ENCODE assay signal across 17 cellular contexts in genomic region chr6:143772662-143773061, GRCh38.
DNase-seq lines count a peak whose midpoint lies in the region; ATAC-seq and TF ChIP-seq lines count a peak whose summit lies in the region.
"Had no signal": no experiment of that assay in that cellular context is flagged by ENCODE, and none has a peak within 500 bp of the region (broad histone marks: within the 10 kb centered on the region; RNA-seq: fewer than 3 reads in every experiment).

No MANE protein-coding gene starts in this region.

- H3K4me3 Mint-ChIP-seq in brain: no peak overlapping the region
- H3K4me3 Mint-ChIP-seq: activated B cell treated with CpG ODN at 0.5 μM for 24 hours; activated naive CD8-positive, alpha-beta T cell; central memory CD8-positive, alpha-beta T cell had no signal

- ATAC-seq in right cardiac atrium (no peak), left ventricle myocardium superior (no peak), HG02885 (IDR thresholded peaks at IDR 0.05; ENCODE audit: poor library complexity, unreplicated experiment) (no peak), HG03097 (IDR thresholded peaks at IDR 0.05; ENCODE audit: low FRiP score, unreplicated experiment) (no peak)

- H3K27me3 Mint-ChIP-seq in brain: no peaks in the 10 kb centered on the region
- H3K27me3 Mint-ChIP-seq: activated B cell treated with CpG ODN at 0.5 μM for 24 hours; activated naive CD8-positive, alpha-beta T cell; central memory CD8-positive, alpha-beta T cell had no signal

- H3K4me1 ChIP-seq in right cardiac atrium (ENCODE audit: control insufficient read depth, insufficient read depth, low read length): peaks cover 7% of the 10 kb centered on the region
- H3K4me1 ChIP-seq in muscle layer of duodenum (ENCODE audit: control insufficient read depth in 1 of 2, insufficient read depth in 2 of 2, low read length in 2 of 2): peaks cover 7 to 29% of the 10 kb centered on the region in 2 donors

- H3K36me3 Mint-ChIP-seq in brain: peaks cover 14% of the 10 kb centered on the region

- H3K27ac ChIP-seq in right cardiac atrium (ENCODE audit: low read length) (peak overlapping the region; percentile 64), muscle layer of duodenum (ENCODE audit: low read length) (peak overlapping the region; percentile 74)

- WGBS in right cardiac atrium: 58% methylated on average over 6 of the region's 6 CpGs

- peaks cover 4 to 13% of the 10 kb centered on the region in 2 donors for H3K36me3 ChIP-seq in muscle layer of duodenum (ENCODE audit: control insufficient read depth in 1 of 2, insufficient read depth in 2 of 2, low read length in 2 of 2)

- H3K27ac Mint-ChIP-seq in brain: peak overlapping the region in 3 of 5 experiments; percentile 14 to 58 (median 50)
- H3K27ac Mint-ChIP-seq: activated B cell treated with CpG ODN at 0.5 μM for 24 hours; activated naive CD8-positive, alpha-beta T cell had no signal

- H3K9me3 ChIP-seq in right cardiac atrium (ENCODE audit: control insufficient read depth, low read length): no peaks in the 10 kb centered on the region
- H3K9me3 ChIP-seq in muscle layer of duodenum (ENCODE audit: control insufficient read depth in 1 of 2, low read length in 2 of 2): no peaks in the 10 kb centered on the region
- H3K9me3 ChIP-seq: tibial artery had no signal

- H3K4me3 ChIP-seq in right cardiac atrium (ENCODE audit: low read length): no peak overlapping the region
- no peak overlapping the region for H3K4me3 ChIP-seq in muscle layer of duodenum (ENCODE audit: low read depth in 1 of 2, low read length in 2 of 2)
- H3K4me3 ChIP-seq: tibial artery had no signal

- TF ChIP-seq CTCF in brain (conservative IDR thresholded peaks at IDR 0.05) (no peak), GM20000 (IDR thresholded peaks at IDR 0.05; ENCODE audit: extremely low read depth, missing control alignments) (no peak)

- intact Hi-C loops in right cardiac atrium (cut with DNase I) (no loop called here), left ventricle myocardium superior (cut with micrococcal nuclease) (no loop called here)

- DNase-seq in right cardiac atrium (no peak), left ventricle myocardium superior (no peak), GM20000 (ENCODE audit: low spot score) (no peak), GOT3 (lab: John Stamatoyannopoulos, UW) (no peak)
- DNase-seq: activated B cell treated with CpG ODN at 0.5 μM for 24 hours, AML-193, DMS 273 treated with DMSO at 0.1 percent for 48 hours, NCI-H2029, NCI-H526, posterior cingulate gyrus, tibial artery had no signal

- H3K9me3 Mint-ChIP-seq in brain: no peaks in the 10 kb centered on the region
- H3K9me3 Mint-ChIP-seq: activated B cell treated with CpG ODN at 0.5 μM for 24 hours; central memory CD8-positive, alpha-beta T cell had no signal

- no peaks in the 10 kb centered on the region for H3K27me3 ChIP-seq in right cardiac atrium (ENCODE audit: control insufficient read depth, insufficient read depth)
- H3K27me3 ChIP-seq in muscle layer of duodenum (ENCODE audit: low read depth, low read length): no peaks in the 10 kb centered on the region
- H3K27me3 ChIP-seq: tibial artery had no signal

- peaks cover 33% of the 10 kb centered on the region for H3K4me1 Mint-ChIP-seq in brain
- H3K4me1 Mint-ChIP-seq: activated B cell treated with CpG ODN at 0.5 μM for 24 hours had no signal
